ENCODE assay signal across 22 cellular contexts in genomic region chr3:13389378-13389777, GRCh38. TPM values are rescaled to one million over a fixed set of nuclear protein-coding genes. Genes with fewer than 3 reads are reported as not detected.
"Had no signal": no experiment of that assay in that cellular context is flagged by ENCODE, and none has a peak within 500 bp of the region (broad histone marks: within the 10 kb centered on the region; RNA-seq: fewer than 3 reads in every experiment).

No MANE protein-coding gene starts in this region.

- H3K27me3 Mint-ChIP-seq: naive B cell; natural killer cell treated with Interleukin-12 subunit alpha and Interleukin-12 subunit beta and Interleukin-15 and Interleukin-18, amount 100 ng/mL, for 72 hours; progenitor cell of endocrine pancreas; type B pancreatic cell had no signal

- H3K4me3 ChIP-seq: dorsolateral prefrontal cortex, left lung, mucosa of descending colon, right lobe of liver, stomach, thyroid gland had no signal

- H3K27me3 ChIP-seq: dorsolateral prefrontal cortex, left lung, neutrophil, right lobe of liver, stomach, thyroid gland had no signal

- H2AFZ ChIP-seq: parathyroid adenoma had no signal

- H3K27ac Mint-ChIP-seq: mesothelial cell of epicardium; natural killer cell treated with Interleukin-12 subunit alpha and Interleukin-12 subunit beta and Interleukin-15 and Interleukin-18, amount 100 ng/mL, for 72 hours; progenitor cell of endocrine pancreas; type B pancreatic cell had no signal

- H3K4me1 ChIP-seq: left lung, parathyroid adenoma, stomach, thyroid gland had no signal

- H3K9ac ChIP-seq: parathyroid adenoma had no signal

- H3K9me3 Mint-ChIP-seq: mesothelial cell of epicardium; naive B cell; natural killer cell treated with Interleukin-12 subunit alpha and Interleukin-12 subunit beta and Interleukin-15 and Interleukin-18, amount 100 ng/mL, for 72 hours; neural crest cell; type B pancreatic cell had no signal

- ATAC-seq: left cardiac atrium; left lung; mucosa of descending colon; natural killer cell treated with Interleukin-12 subunit alpha and Interleukin-12 subunit beta and Interleukin-15 and Interleukin-18, amount 100 ng/mL, for 72 hours; right lobe of liver had no signal

- H3K4me3 Mint-ChIP-seq: mesothelial cell of epicardium; naive B cell; natural killer cell treated with Interleukin-12 subunit alpha and Interleukin-12 subunit beta and Interleukin-15 and Interleukin-18, amount 100 ng/mL, for 72 hours; neural crest cell; type B pancreatic cell had no signal

- H3K4me1 Mint-ChIP-seq: mesothelial cell of epicardium, neural crest cell had no signal

- DNase-seq: effector CD4-positive, alpha-beta T cell; left cardiac atrium; mesenchymal stem cell; mucosa of descending colon; naive B cell; right lobe of liver; small intestine; stimulated activated CD4-positive, alpha-beta T cell treated with anti-CD3 and anti-CD28 coated beads, Interleukin-15, amount 100 ng/mL, for 24 hours; stimulated activated CD4-positive, alpha-beta T cell treated with anti-CD3 and anti-CD28 coated beads, Interleukin-2, amount 100 ng/mL, for 48 hours; stimulated activated naive CD4-positive, alpha-beta T cell treated with Interleukin-2 at 50 U/mL for 16 hours; stomach; thyroid gland had no signal

- H3K27ac ChIP-seq: dorsolateral prefrontal cortex, left lung, neutrophil, parathyroid adenoma, right lobe of liver, stomach, thyroid gland had no signal

- H3K9me3 ChIP-seq: left lung, mucosa of descending colon, neutrophil, right lobe of liver, stomach, thyroid gland had no signal

- H3K79me2 ChIP-seq: parathyroid adenoma had no signal

RNA-seq across cellular contexts. Expression of gene NUP210, which starts 30.7 kb away (rescaled TPM):
- total RNA-seq: fibroblast of villous mesenchyme had no signal
